ENCODE assay signal across 8 cellular contexts in the genomic region with DNA sequence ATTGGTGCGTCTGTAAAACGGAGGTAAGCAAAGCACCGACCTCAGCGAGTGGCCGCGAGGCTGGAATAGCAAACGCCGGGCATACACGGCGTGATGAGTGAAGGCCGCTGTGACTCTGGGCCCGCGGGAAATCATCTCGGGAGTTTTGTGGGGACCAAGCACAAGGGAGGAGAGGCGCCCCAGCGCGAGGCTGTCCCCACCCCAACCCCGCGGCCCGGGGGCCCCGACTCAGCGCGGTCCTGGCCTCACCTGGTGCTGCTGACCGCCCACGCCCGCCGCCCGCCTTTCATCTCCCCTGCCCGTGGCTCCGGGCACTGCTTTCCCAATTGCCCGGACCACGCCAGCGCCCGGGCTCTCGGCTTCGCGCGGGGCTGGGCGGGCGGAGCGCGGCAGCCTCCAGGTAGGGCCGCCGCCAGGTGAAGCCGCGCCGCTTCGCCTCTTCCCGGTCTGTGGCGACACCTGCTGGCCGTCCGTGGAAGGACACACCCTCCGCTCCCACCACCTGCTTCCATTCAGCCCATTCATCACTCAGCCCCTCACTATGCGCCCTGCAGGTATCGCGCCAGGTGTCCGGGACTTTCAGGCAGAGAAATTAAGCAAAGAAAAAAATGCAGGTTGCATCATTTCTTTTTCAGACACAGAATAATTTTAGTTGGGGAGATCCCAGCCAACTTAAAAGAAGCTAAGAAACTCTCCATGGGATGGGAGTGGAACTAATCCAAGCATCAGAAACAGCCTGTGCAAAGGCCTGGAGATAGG.
DNase-seq lines count a peak whose midpoint lies in the region; ATAC-seq and TF ChIP-seq lines count a peak whose summit lies in the region.

No MANE protein-coding gene starts in this region.

- H3K9ac ChIP-seq in ES-I3 (ENCODE audit: low read depth, low read length) (peak overlapping the region; percentile 37; the same call in 1 of the 2 replicates), fibroblast of lung (ENCODE audit: insufficient read depth, low read length) (no peak overlapping the region)

- H3K4me1 ChIP-seq in ES-I3 (ENCODE audit: insufficient read depth, low read length) (no peaks in the 10 kb centered on the region), fibroblast of lung (ENCODE audit: control insufficient read depth, extremely low read depth, insufficient read depth, low read length) (no peaks in the 10 kb centered on the region)

- no peaks in the 10 kb centered on the region for H3K4me1 Mint-ChIP-seq in nephron

- TF ChIP-seq CTCF in fibroblast of lung (conservative IDR thresholded peaks at IDR 0.05 in 1 of 2, IDR thresholded peaks at IDR 0.05 in 1 of 2; ENCODE audit: low read depth in 1 of 2, low read length in 2 of 2), result peak; percentile 76 to 86
- peak; percentile 92 to 98 (median 97) for TF ChIP-seq CTCF in nephron (IDR thresholded peaks at IDR 0.05; ENCODE audit: unreplicated experiment in 3 of 3)

- no peak overlapping the region for H3K27ac ChIP-seq in fibroblast of lung (ENCODE audit: insufficient read depth, low read length)

- H3K27me3 Mint-ChIP-seq in nephron (ENCODE audit: low read depth), result peaks cover 49% of the 10 kb centered on the region

- peak overlapping the region in 1 of 4 experiments; percentile 38 for H3K4me3 ChIP-seq in fibroblast of lung (replicated peaks in 1 of 4; ENCODE audit: control extremely low read depth in 1 of 4, insufficient read depth in 1 of 4, low read depth in 3 of 4, low read length in 4 of 4)

- peak; percentile 78 for DNase-seq in NCI-H510A (lab: John Stamatoyannopoulos, UW)
- DNase-seq in activated T-cell treated with anti-CD3 and anti-CD28 coated beads for 48 hours (ENCODE audit: low read depth), result peak; percentile 65
- DNase-seq in fibroblast of lung (ENCODE audit: low read depth in 2 of 2), result peak in 1 of 2 donors; percentile 8
- DNase-seq in stimulated activated naive CD8-positive, alpha-beta T cell treated with anti-CD3 and anti-CD28 coated beads, Interleukin-15, Interleukin-2, amounts not matched to agents 100 U/mL and 50 U/mL, for 24 hours, result peak; percentile 78

- no peaks in the 10 kb centered on the region for H3K79me2 ChIP-seq in fibroblast of lung (ENCODE audit: control insufficient read depth, insufficient read depth, low read length)

- no peak overlapping the region for H3K27ac Mint-ChIP-seq in nephron

- H3K9me3 ChIP-seq in ES-I3 (ENCODE audit: control insufficient read depth, insufficient read depth, low read length), result no peaks in the 10 kb centered on the region
- no peaks in the 10 kb centered on the region for H3K9me3 ChIP-seq in fibroblast of lung (ENCODE audit: control insufficient read depth, insufficient read depth, low read depth, low read length)

- peaks cover 6% of the 10 kb centered on the region for H3K27me3 ChIP-seq in fibroblast of lung (ENCODE audit: control insufficient read depth, insufficient read depth, low read length)

- ATAC-seq in HG02798 (IDR thresholded peaks at IDR 0.05; ENCODE audit: poor library complexity, unreplicated experiment) (peak; percentile 78), HG02852 (IDR thresholded peaks at IDR 0.05; ENCODE audit: unreplicated experiment) (no peak)
- peak; percentile 63 for ATAC-seq in stimulated activated naive CD8-positive, alpha-beta T cell treated with anti-CD3 and anti-CD28 coated beads, Interleukin-15, Interleukin-2, amounts not matched to agents 100 U/mL and 50 U/mL, for 24 hours

- H2AFZ ChIP-seq in fibroblast of lung (ENCODE audit: low read length), result no peak overlapping the region

- H3K36me3 ChIP-seq in ES-I3 (ENCODE audit: insufficient read depth, low read length) (no peaks in the 10 kb centered on the region), fibroblast of lung (ENCODE audit: control insufficient read depth, insufficient read depth, low read length) (no peaks in the 10 kb centered on the region)

- no peaks in the 10 kb centered on the region for H3K36me3 Mint-ChIP-seq in nephron (ENCODE audit: low read depth)

- H3K4me2 ChIP-seq in fibroblast of lung (ENCODE audit: extremely low read depth, insufficient read depth, low read length), result no peak overlapping the region

- H3K4me3 Mint-ChIP-seq in nephron, result peak overlapping the region; percentile 59 to 63 (median 62)

- no peaks in the 10 kb centered on the region for H4K20me1 ChIP-seq in fibroblast of lung (ENCODE audit: control insufficient read depth, extremely low read depth, insufficient read depth, low read length)

- H3K9me3 Mint-ChIP-seq in nephron, result peaks cover 10% of the 10 kb centered on the region
